ENCODE assay signal across 25 cellular contexts in genomic region chr7:28236560-28236959, GRCh38.
"Had no signal": no experiment of that assay in that cellular context is flagged by ENCODE, and none has a peak within 500 bp of the region (broad histone marks: within the 10 kb centered on the region; RNA-seq: fewer than 3 reads in every experiment).

No MANE protein-coding gene starts in this region.

- H3K4me1 Mint-ChIP-seq: mesothelial cell of epicardium, neural crest cell had no signal

- H3K9me3 ChIP-seq: mucosa of descending colon, neutrophil, prostate gland, right atrium auricular region, suprapubic skin, transverse colon, vagina had no signal

- ATAC-seq: left lobe of liver; mucosa of descending colon; natural killer cell treated with Interleukin-12 subunit alpha and Interleukin-12 subunit beta and Interleukin-15 and Interleukin-18, amount 100 ng/mL, for 72 hours; sciatic nerve; stimulated activated naive CD8-positive, alpha-beta T cell treated with anti-CD3 and anti-CD28 coated beads, Interleukin-15, amount 100 ng/mL, for 72 hours had no signal

- H3K4me3 Mint-ChIP-seq: mesothelial cell of epicardium; naive B cell; natural killer cell treated with Interleukin-12 subunit alpha and Interleukin-12 subunit beta and Interleukin-15 and Interleukin-18, amount 100 ng/mL, for 72 hours; neural crest cell; stimulated activated naive CD8-positive, alpha-beta T cell treated with anti-CD3 and anti-CD28 coated beads, Interleukin-15, amount 100 ng/mL, for 72 hours had no signal

- H3K4me3 ChIP-seq: dorsolateral prefrontal cortex, mucosa of descending colon, prostate gland, right atrium auricular region, smooth muscle cell, suprapubic skin, transverse colon, vagina had no signal

- H3K27me3 ChIP-seq: dorsolateral prefrontal cortex, neutrophil, right atrium auricular region, suprapubic skin, transverse colon, vagina had no signal

- H3K9me3 Mint-ChIP-seq: mesothelial cell of epicardium; naive B cell; natural killer cell treated with Interleukin-12 subunit alpha and Interleukin-12 subunit beta and Interleukin-15 and Interleukin-18, amount 100 ng/mL, for 72 hours; stimulated activated naive CD8-positive, alpha-beta T cell treated with anti-CD3 and anti-CD28 coated beads, Interleukin-15, amount 100 ng/mL, for 72 hours had no signal

- H3K4me1 ChIP-seq: prostate gland, right atrium auricular region, suprapubic skin, transverse colon, vagina had no signal

- H3K36me3 Mint-ChIP-seq: mesothelial cell of epicardium; naive B cell; natural killer cell treated with Interleukin-12 subunit alpha and Interleukin-12 subunit beta and Interleukin-15 and Interleukin-18, amount 100 ng/mL, for 72 hours had no signal

- H3K27ac Mint-ChIP-seq: mesothelial cell of epicardium; natural killer cell treated with Interleukin-12 subunit alpha and Interleukin-12 subunit beta and Interleukin-15 and Interleukin-18, amount 100 ng/mL, for 72 hours; stimulated activated naive CD8-positive, alpha-beta T cell treated with anti-CD3 and anti-CD28 coated beads, Interleukin-15, amount 100 ng/mL, for 72 hours had no signal

- H3K27me3 Mint-ChIP-seq: naive B cell had no signal

- DNase-seq: cortex of kidney; dorsolateral prefrontal cortex; effector CD4-positive, alpha-beta T cell; kidney; mesenchymal stem cell; naive B cell; stimulated activated CD4-positive, alpha-beta T cell treated with anti-CD3 and anti-CD28 coated beads, Interleukin-12 subunit alpha, Interleukin-12 subunit beta, amount 100 ng/mL, for 4 hours; stimulated activated CD4-positive, alpha-beta T cell treated with anti-CD3 and anti-CD28 coated beads, Interleukin-1b, Interleukin-23, amount 100 ng/mL, for 48 hours; stimulated activated CD4-positive, alpha-beta T cell treated with anti-CD3 and anti-CD28 coated beads, Interleukin-4, amount 100 ng/mL, for 1 hour; stimulated activated CD8-positive, alpha-beta memory T cell treated with anti-CD3 and anti-CD28 coated beads, Interleukin-4, amount 100 ng/mL, for 48 hours; stimulated activated naive CD4-positive, alpha-beta T cell; stimulated activated naive CD8-positive, alpha-beta T cell treated with anti-CD3 and anti-CD28 coated beads, Interleukin-15, amount 100 ng/mL, for 72 hours; transverse colon had no signal

- H3K36me3 ChIP-seq: neutrophil, prostate gland, right atrium auricular region, suprapubic skin, transverse colon, vagina had no signal

- H3K27ac ChIP-seq: dorsolateral prefrontal cortex, neutrophil, prostate gland, right atrium auricular region, suprapubic skin, transverse colon, vagina had no signal
